8 cellular contexts compared by ENCODE assay signal in genomic region chr1:24415910-24416665, GRCh38. TPM values are rescaled to one million over a fixed set of nuclear protein-coding genes. Genes with fewer than 3 reads are reported as not detected.
DNase-seq lines count a peak whose midpoint lies in the region; ATAC-seq and TF ChIP-seq lines count a peak whose summit lies in the region.

No MANE protein-coding gene starts in this region.

- H3K36me3 ChIP-seq in MG63 (peaks cover 14% of the 10 kb centered on the region), body of pancreas (replicated peaks in 1 of 2; ENCODE audit: insufficient read depth in 1 of 2, low read depth in 2 of 2) (no peaks in the 10 kb centered on the region), left lung (peaks cover 0 to 3% of the 10 kb centered on the region in 2 donors), testis (ENCODE audit: low read depth, missing control alignments) (no peaks in the 10 kb centered on the region)

- no peak for TF ChIP-seq CTCF in body of pancreas (IDR thresholded peaks at IDR 0.05)
- no peak for TF ChIP-seq CTCF in left lung (IDR thresholded peaks at IDR 0.05)
- TF ChIP-seq CTCF in testis (IDR thresholded peaks at IDR 0.05) = no peak

- peak in 1 of 3 donors; percentile 7 for TF ChIP-seq POLR2A in body of pancreas (IDR thresholded peaks at IDR 0.05)
- TF ChIP-seq POLR2A in testis (IDR thresholded peaks at IDR 0.05) = no peak

- intact Hi-C loops in body of pancreas (cut with DNase I) = no loop called here
- intact Hi-C loops in left lung (cut with DNase I) = no loop called here
- intact Hi-C loops in testis (cut with DNase I; ENCODE audit: low total_unique reads) = no loop called here
- intact Hi-C loops in posterior vena cava (cut with DNase I) = no loop called here

- ATAC-seq in GM19397 (IDR thresholded peaks at IDR 0.05; ENCODE audit: unreplicated experiment) (peak; percentile 7), body of pancreas (peak; percentile 12), left lung (peak; percentile 2)

- peak; percentile 58 for DNase-seq in COLO668 (lab: John Stamatoyannopoulos, UW; ENCODE audit: unreplicated experiment)
- DNase-seq in MG63 = peak; percentile 25
- peak; percentile 47 to 60 (median 54) for DNase-seq in body of pancreas
- peak in 1 of 2 donors; percentile 35 for DNase-seq in left lung
- DNase-seq in testis = no peak
- no peak for DNase-seq in foreskin melanocyte
- no peak for DNase-seq in posterior vena cava (ENCODE audit: low spot score)

- WGBS in body of pancreas, 2 donors = 1 to 2% methylated on average over 28 to 35 of the region's 35 CpGs
- 2 to 3% methylated on average over 35 of the region's 35 CpGs for WGBS in testis, 2 donors

- H3K4me1 ChIP-seq in body of pancreas (peaks cover 55% of the 10 kb centered on the region), left lung (peaks cover 21 to 73% of the 10 kb centered on the region in 2 donors), testis (peaks cover 6% of the 10 kb centered on the region)

- H3K27ac ChIP-seq in body of pancreas (peak overlapping the region; percentile 59 to 86 (median 82)), left lung (peak overlapping the region; percentile 62 to 74), testis (no peak overlapping the region)

- H3K27me3 ChIP-seq in MG63 (no peaks in the 10 kb centered on the region), body of pancreas (no peaks in the 10 kb centered on the region), left lung (no peaks in the 10 kb centered on the region), testis (no peaks in the 10 kb centered on the region)

- peak overlapping the region; percentile 58 for H3K4me3 ChIP-seq in MG63
- H3K4me3 ChIP-seq in body of pancreas = peak overlapping the region; percentile 48 to 77
- H3K4me3 ChIP-seq in left lung = peak overlapping the region; percentile 52 to 82
- peak overlapping the region; percentile 45 to 71 for H3K4me3 ChIP-seq in testis

- H3K9me3 ChIP-seq in MG63 = no peaks in the 10 kb centered on the region
- no peaks in the 10 kb centered on the region for H3K9me3 ChIP-seq in body of pancreas
- H3K9me3 ChIP-seq in left lung = no peaks in the 10 kb centered on the region
- H3K9me3 ChIP-seq in testis = no peaks in the 10 kb centered on the region

RNA-seq across cellular contexts. Expression of gene NIPAL3, which starts 0.5 kb away (rescaled TPM):
- 44.1 and 45.5 TPM in 2 replicates for total RNA-seq in MG63 (2014; rRNA removed; shearing (Covaris generic); ENCODE audit: low replicate concordance)
- total RNA-seq in body of pancreas = 10 to 100 TPM; 36.8 to 65.9 TPM
- total RNA-seq in left lung = 10 to 100 TPM; 36.2 to 41.1 TPM
- total RNA-seq in testis = 10 to 100 TPM; 33.1 to 46.0 TPM
- 11.2 TPM for polyA plus RNA-seq in testis (ENCODE audit: insufficient read depth, low read depth, low replicate concordance)
- total RNA-seq in posterior vena cava = 1 to 10 TPM; 7.5 to 8.7 TPM

RNA-seq across cellular contexts. Expression of gene STPG1, which starts 2.5 kb away (rescaled TPM):
- total RNA-seq in MG63 (2014; rRNA removed; shearing (Covaris generic); ENCODE audit: low replicate concordance) = 5.7 and 7.2 TPM in 2 replicates
- 1 to 10 TPM; 1.6 to 2.6 TPM for total RNA-seq in body of pancreas
- total RNA-seq in left lung = 1 to 10 TPM; 8.7 to 9.1 TPM
- 10 to 100 TPM; 25.1 to 45.9 TPM for total RNA-seq in testis
- 67.6 TPM for polyA plus RNA-seq in testis (ENCODE audit: insufficient read depth, low read depth, low replicate concordance)
- 1 to 10 TPM; 2.1 to 2.9 TPM for total RNA-seq in posterior vena cava

Comparison
In these comparisons a context has a peak if more than half of its experiments do, and no peak if none do; other contexts are left out.
1. DNase-seq: peak in COLO668 (single experiment), MG63 (single experiment) and body of pancreas (4 of 4); none in testis (single experiment), foreskin melanocyte (single experiment) and posterior vena cava (single experiment).
2. H3K27ac ChIP-seq: peak in body of pancreas (4 of 4) and left lung (2 of 2); none in testis (0 of 2).
3. Peak in every context shown above with its lines, with median percentiles within 50 percentile points of each other: ATAC-seq and H3K4me3 ChIP-seq.